8 cellular contexts compared by ENCODE assay signal in genomic region chr22:46355369-46355995, GRCh38.
DNase-seq lines count a peak whose midpoint lies in the region; ATAC-seq lines count a peak whose summit lies in the region.

No MANE protein-coding gene starts in this region.

- H3K4me1 Mint-ChIP-seq in memory B cell: peaks cover 9% of the 10 kb centered on the region

- no peaks in the 10 kb centered on the region for H3K9me3 Mint-ChIP-seq in memory B cell

- peaks cover 20% of the 10 kb centered on the region for H3K36me3 Mint-ChIP-seq in memory B cell

- no peak overlapping the region for H3K4me3 Mint-ChIP-seq in memory B cell

- no peaks in the 10 kb centered on the region for H3K27me3 Mint-ChIP-seq in memory B cell

- H3K27ac Mint-ChIP-seq in memory B cell: no peak overlapping the region

- peak; percentile 16 for DNase-seq in DMS153 treated with DMSO at 0.1 percent for 48 hours (lab: John Stamatoyannopoulos, UW; ENCODE audit: unreplicated experiment)
- no peak for DNase-seq in DMS153 (lab: John Stamatoyannopoulos, UW)
- peak; percentile 64 for DNase-seq in NCI-H1694 treated with DMSO at 0.1 percent for 48 hours (lab: John Stamatoyannopoulos, UW)
- peak; percentile 71 to 74 for DNase-seq in activated CD4-positive, alpha-beta T cell treated with anti-CD3 and anti-CD28 coated beads, Interleukin-2, amount 50 U/mL, for 48 hours
- DNase-seq in effector CD4-positive, alpha-beta T cell: peak; percentile 34
- DNase-seq in memory B cell (ENCODE audit: low spot score in 2 of 2): peak; percentile 62 to 77
- DNase-seq in stimulated activated CD8-positive, alpha-beta memory T cell treated with anti-CD3 and anti-CD28 coated beads, Interleukin-4, amount 100 ng/mL, for 48 hours: peak; percentile 82

- peak; percentile 70 for ATAC-seq in memory B cell (ENCODE audit: low read depth)
- no peak for ATAC-seq in HG03442 (IDR thresholded peaks at IDR 0.05; ENCODE audit: unreplicated experiment)
